In genomic region chr5:181054138-181054537, GRCh38 we compare ENCODE assay signal across 1 cellular context.
TF ChIP-seq lines count a peak whose summit lies in the region.

No MANE protein-coding gene starts in this region.

TF ChIP-seq in K562, 482 proteins besides CTCF, POLR2A, EP300 and RAD21 (continued from another document):
- TF ChIP-seq PREB (CRISPR knock-in tag; IDR thresholded peaks at IDR 0.05) (no peak), CC2D1A (IDR thresholded peaks at IDR 0.05) (no peak), CCNT2 (IDR thresholded peaks at IDR 0.05; ENCODE audit: borderline replicate concordance, extremely low read depth, insufficient read length, low read depth, low read length) (peak; percentile 0), CBX3 (IDR thresholded peaks at IDR 0.05; ENCODE audit: borderline replicate concordance in 1 of 2, low read length in 2 of 2) (no peak), ZBTB7A (IDR thresholded peaks at IDR 0.05; ENCODE audit: borderline replicate concordance, control insufficient read depth, low read depth, low read length) (0 out of 2 replicates have a peak, but pooled peaks have one; percentile 7)
TF ChIP-seq in K562: peak in this region for 4.
